In the genomic region with DNA sequence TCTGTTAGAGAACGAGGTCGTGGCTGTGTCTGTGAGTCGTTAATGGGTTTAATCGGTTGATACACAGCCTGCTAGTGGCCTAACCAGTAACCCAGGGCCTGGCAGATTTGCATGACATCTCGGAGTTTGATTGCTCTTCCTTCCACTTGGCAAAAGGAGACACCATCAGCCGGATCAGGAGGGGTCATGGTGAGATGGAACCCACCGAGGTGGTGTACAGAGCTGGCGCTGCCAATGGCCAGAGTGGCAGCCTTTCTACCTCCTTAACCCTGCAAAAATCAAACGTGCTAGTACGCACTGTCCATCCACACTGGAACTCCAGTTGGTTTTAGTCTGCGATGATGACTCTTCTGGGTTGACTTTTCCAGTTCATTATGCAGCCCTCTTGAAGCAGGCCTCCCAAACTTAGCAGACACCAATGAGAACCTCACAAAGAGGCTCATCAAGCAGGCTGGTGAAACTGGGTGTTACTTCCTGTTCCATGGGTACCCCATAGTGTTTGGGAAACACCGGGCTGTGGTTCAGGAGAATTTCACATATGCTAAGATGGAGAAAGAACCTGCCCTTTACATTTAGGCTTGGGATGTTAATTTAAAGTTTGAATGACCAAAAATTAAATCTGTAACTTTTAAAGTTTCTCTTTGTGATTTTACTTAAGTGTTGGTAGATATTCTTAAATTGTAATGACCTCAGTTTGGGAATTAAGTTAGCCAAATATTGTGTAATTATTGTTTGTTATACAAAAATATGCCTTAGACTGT, we compare ENCODE assay signal across 12 cellular contexts. TPM values are rescaled to one million over a fixed set of nuclear protein-coding genes. Genes with fewer than 3 reads are reported as not detected.
DNase-seq lines count a peak whose midpoint lies in the region; ATAC-seq, FAIRE-seq and TF ChIP-seq lines count a peak whose summit lies in the region.
"Had no signal": no experiment of that assay in that cellular context is flagged by ENCODE, and none has a peak within 500 bp of the region (broad histone marks: within the 10 kb centered on the region; RNA-seq: fewer than 3 reads in every experiment).

No MANE protein-coding gene starts in this region.

- no peak overlapping the region for H3K9ac ChIP-seq in adipocyte (ENCODE audit: low read length)

- WGBS in lung, 2 donors = 64 to 73% methylated on average over 12 of the region's 12 CpGs

- no peak for FAIRE-seq in GM12892 (lab: Jason Lieb, UNC)

- H3K4me1 ChIP-seq in adipocyte (ENCODE audit: control insufficient read depth, insufficient read depth, low read length) (peaks cover 61% of the 10 kb centered on the region), lung (ENCODE audit: control insufficient read depth in 2 of 2, insufficient read depth in 2 of 2, low read length in 2 of 2) (peaks cover 0 to 40% of the 10 kb centered on the region in 2 donors)

- H3K36me3 ChIP-seq in adipocyte (ENCODE audit: control insufficient read depth, insufficient read depth, low read length, severe bottlenecking) = no peaks in the 10 kb centered on the region
- no peaks in the 10 kb centered on the region for H3K36me3 ChIP-seq in lung (ENCODE audit: control insufficient read depth in 2 of 2, insufficient read depth in 2 of 2, low read length in 2 of 2)

- no peak for TF ChIP-seq CTCF in AG10803 (conservative IDR thresholded peaks at IDR 0.05; ENCODE audit: low read length)
- TF ChIP-seq CTCF in HFF-Myc (IDR thresholded peaks at IDR 0.05; ENCODE audit: low read depth, low read length, missing control alignments) = no peak
- no peak for TF ChIP-seq CTCF in lung (IDR thresholded peaks at IDR 0.05; ENCODE audit: control extremely low read depth, extremely low read depth)

- no peak for DNase-seq in AG10803 (ENCODE audit: low read depth)
- DNase-seq in HFF-Myc (ENCODE audit: extremely low read depth, low read depth) = no peak
- DNase-seq in adipocyte (ENCODE audit: low read depth) = no peak
- peak; percentile 22 for DNase-seq in lung (ENCODE audit: low spot score)
- DNase-seq in GM12892 (ENCODE audit: insufficient read length) = no peak
- DNase-seq: activated effector memory CD4-positive, alpha-beta T cell treated with Interleukin-2 at 50 U/mL for 16 hours; DMS53; KBM-7; stimulated activated CD4-positive, alpha-beta T cell treated with anti-CD3 and anti-CD28 coated beads, Interleukin-1b, Interleukin-23, amount 100 ng/mL, for 48 hours had no signal

- H3K9me3 ChIP-seq in adipocyte (ENCODE audit: control insufficient read depth, low read length) (no peaks in the 10 kb centered on the region), lung (ENCODE audit: control insufficient read depth in 2 of 2, insufficient read depth in 1 of 2, low read length in 1 of 2) (peaks cover 0 to 15% of the 10 kb centered on the region in 2 donors)

- H3K27me3 ChIP-seq in adipocyte (replicated peaks; ENCODE audit: control insufficient read depth, insufficient read depth, low read length) (no peaks in the 10 kb centered on the region), lung (ENCODE audit: control insufficient read depth, insufficient read depth) (no peaks in the 10 kb centered on the region)

- TF ChIP-seq POLR2A in GM12892 (IDR thresholded peaks at IDR 0.05; ENCODE audit: low read depth, low read length) = no peak

- no peak overlapping the region for H3K27ac ChIP-seq in lung (ENCODE audit: low read depth in 1 of 2, low read length in 1 of 2)

- ATAC-seq in lung (ENCODE audit: insufficient read depth, low FRiP score) (no peak), HG03521 (IDR thresholded peaks at IDR 0.05; ENCODE audit: unreplicated experiment) (no peak), GM21526 (IDR thresholded peaks at IDR 0.05; ENCODE audit: low FRiP score, unreplicated experiment) (no peak), GM19023 (IDR thresholded peaks at IDR 0.05; ENCODE audit: unreplicated experiment) (no peak)

- H3K4me3 ChIP-seq in AG10803 (ENCODE audit: low read length) (peak overlapping the region; percentile 85), HFF-Myc (replicated peaks; ENCODE audit: low read depth, low read length) (peak overlapping the region; percentile 98), adipocyte (ENCODE audit: low read length) (peak overlapping the region; percentile 95), lung (no peak overlapping the region)

RNA-seq across cellular contexts. Expression of gene HS3ST3B1, which starts 4.2 kb away (rescaled TPM):
- 1 to 10 TPM; 4.1 to 6.5 TPM for total RNA-seq in lung
- polyA plus RNA-seq in lung = 10 to 100 TPM in 1 of 2 donors, under 1 TPM in 1; 0.87 to 14.6 TPM
- 0.89 TPM for polyA plus RNA-seq in GM12892 (2012; ENCODE audit: missing spikeins)
